Comparison of ENCODE assay signal across 24 cellular contexts in the genomic region with DNA sequence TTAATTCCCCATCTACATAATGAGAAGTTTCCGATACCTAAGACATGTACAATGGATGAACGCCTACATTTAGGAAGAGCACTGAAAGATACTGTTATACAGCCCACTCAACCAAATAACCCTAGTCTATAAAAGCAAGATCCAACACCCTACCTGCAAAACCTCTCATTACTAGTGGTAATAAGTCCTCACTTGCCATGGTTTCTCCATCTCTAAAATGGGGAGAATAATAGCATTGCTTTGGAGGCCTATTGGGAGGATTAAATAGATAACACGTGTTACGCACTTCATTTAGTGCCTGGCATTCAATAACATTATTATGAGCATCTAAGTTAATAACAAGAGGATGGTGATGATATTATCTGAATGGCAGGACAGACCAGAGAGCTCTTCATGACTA. TPM values are rescaled to one million over a fixed set of nuclear protein-coding genes. Genes with fewer than 3 reads are reported as not detected.
DNase-seq lines count a peak whose midpoint lies in the region; ATAC-seq, FAIRE-seq and TF ChIP-seq lines count a peak whose summit lies in the region.
"Had no signal": no experiment of that assay in that cellular context is flagged by ENCODE, and none has a peak within 500 bp of the region (broad histone marks: within the 10 kb centered on the region; RNA-seq: fewer than 3 reads in every experiment).

No MANE protein-coding gene starts in this region.

- H2AFZ ChIP-seq in PC-9: no peak overlapping the region

- H3K4me3 ChIP-seq in A549: peak overlapping the region; percentile 9; the same call in 1 of the 3 replicates
- H3K4me3 ChIP-seq in PC-9: no peak overlapping the region
- H3K4me3 ChIP-seq in endodermal cell (ENCODE audit: low read length): no peak overlapping the region
- no peak overlapping the region for H3K4me3 ChIP-seq in prostate gland
- H3K4me3 ChIP-seq: adrenal gland; BLaER1 treated with 17β-estradiol and CSF1 and Interleukin-3, amounts not matched to agents 10 nM and 100 nM; cardiac muscle cell; Peyer's patch; suprapubic skin had no signal

- H3K27ac Mint-ChIP-seq in endodermal cell (no peak overlapping the region), nephron (peak overlapping the region; percentile 63 to 89 (median 81))
- H3K27ac Mint-ChIP-seq: memory B cell; stimulated activated effector memory CD8-positive, alpha-beta T cell treated with anti-CD3 and anti-CD28 coated beads, Interleukin-12 subunit alpha, Interleukin-12 subunit beta, amount 100 ng/mL, for 72 hours; T-helper 1 cell treated with Interleukin-12 subunit alpha and Interleukin-12 subunit beta and Interleukin-4 antibody, amounts not matched to agents 30 μg/mL and 1 μg/mL, for 36 hours had no signal

- no TSS peak for BruUV-seq in PC-9 (replicated peaks; lab: Mats Ljungman, UMichigan)

- H3K9me3 ChIP-seq in A549 (no peaks in the 10 kb centered on the region), PC-9 (ENCODE audit: insufficient read depth, low read depth) (peaks cover 6% of the 10 kb centered on the region), endodermal cell (ENCODE audit: control insufficient read depth, low read length) (peaks cover 22% of the 10 kb centered on the region), prostate gland (no peaks in the 10 kb centered on the region)
- H3K9me3 ChIP-seq: adrenal gland; BLaER1 treated with 17β-estradiol and CSF1 and Interleukin-3, amounts not matched to agents 10 nM and 100 nM; Peyer's patch; suprapubic skin had no signal

- no peak for TF ChIP-seq CTCF in A549 (IDR thresholded peaks at IDR 0.05)
- TF ChIP-seq CTCF in PC-9 (conservative IDR thresholded peaks at IDR 0.05): no peak
- TF ChIP-seq CTCF in endodermal cell (conservative IDR thresholded peaks at IDR 0.05): no peak
- no peak for TF ChIP-seq CTCF in nephron (IDR thresholded peaks at IDR 0.05; ENCODE audit: unreplicated experiment in 3 of 3)
- TF ChIP-seq CTCF in prostate gland (IDR thresholded peaks at IDR 0.05): no peak

- TF ChIP-seq EP300 in A549 (IDR thresholded peaks at IDR 0.05): no peak

- H3K9me3 Mint-ChIP-seq in endodermal cell (peaks cover 19% of the 10 kb centered on the region), nephron (no peaks in the 10 kb centered on the region)
- H3K9me3 Mint-ChIP-seq: memory B cell; stimulated activated effector memory CD8-positive, alpha-beta T cell treated with anti-CD3 and anti-CD28 coated beads, Interleukin-12 subunit alpha, Interleukin-12 subunit beta, amount 100 ng/mL, for 72 hours; T-helper 1 cell treated with Interleukin-12 subunit alpha and Interleukin-12 subunit beta and Interleukin-4 antibody, amounts not matched to agents 30 μg/mL and 1 μg/mL, for 36 hours had no signal

- H3K4me1 Mint-ChIP-seq in endodermal cell: peaks cover 61% of the 10 kb centered on the region
- peaks cover 52% of the 10 kb centered on the region for H3K4me1 Mint-ChIP-seq in nephron
- H3K4me1 Mint-ChIP-seq: memory B cell; stimulated activated effector memory CD8-positive, alpha-beta T cell treated with anti-CD3 and anti-CD28 coated beads, Interleukin-12 subunit alpha, Interleukin-12 subunit beta, amount 100 ng/mL, for 72 hours had no signal

- no peak for TF ChIP-seq POLR2A in A549 (IDR thresholded peaks at IDR 0.05; ENCODE audit: low read length)
- no peak for TF ChIP-seq POLR2A in prostate gland (IDR thresholded peaks at IDR 0.05)
- TF ChIP-seq POLR2A in GM18505 (IDR thresholded peaks at IDR 0.05; ENCODE audit: borderline replicate concordance, extremely low read depth, insufficient read depth, insufficient read length): no peak

- H3K36me3 ChIP-seq in PC-9 (ENCODE audit: low read depth): 0 out of 2 replicates have a peak, but pooled peaks cover 7% of the 10 kb centered on the region
- peaks cover 15% of the 10 kb centered on the region for H3K36me3 ChIP-seq in endodermal cell (ENCODE audit: control insufficient read depth, insufficient read depth, low read length)
- no peaks in the 10 kb centered on the region for H3K36me3 ChIP-seq in prostate gland
- H3K36me3 ChIP-seq: adrenal gland; BLaER1 treated with 17β-estradiol and CSF1 and Interleukin-3, amounts not matched to agents 10 nM and 100 nM; cardiac muscle cell; Peyer's patch; suprapubic skin had no signal

- DNase-seq in A549 (ENCODE audit: low read depth in 1 of 2, low spot score in 1 of 2): no peak
- DNase-seq in PC-9: no peak
- no peak for DNase-seq in endodermal cell
- no peak for DNase-seq in prostate gland (ENCODE audit: low spot score)
- no peak for DNase-seq in NCI-H345 (lab: John Stamatoyannopoulos, UW)
- DNase-seq in DMS153 (lab: John Stamatoyannopoulos, UW): no peak
- DNase-seq: activated CD4-positive, alpha-beta T cell treated with anti-CD3 and anti-CD28 coated beads for 4 hours; activated naive CD4-positive, alpha-beta T cell; activated T-cell treated with anti-CD3 and anti-CD28 coated beads, Interleukin-2, amount 50 U/mL, for 48 hours; adrenal gland; cortex of kidney; NCI-H1436; NCI-H524 treated with DMSO at 0.1 percent for 48 hours; NK-92 treated with Interleukin-12 subunit alpha and Interleukin-12 subunit beta, amount 100 ng/mL, for 24 hours; nucleus accumbens; Peyer's patch had no signal

- no peak overlapping the region for H3K9ac ChIP-seq in endodermal cell (ENCODE audit: extremely low read depth, low read length, poor library complexity, severe bottlenecking)
- H3K9ac ChIP-seq: BLaER1 treated with 17β-estradiol and CSF1 and Interleukin-3, amounts not matched to agents 10 nM and 100 nM had no signal

- POLR2A ChIA-PET in A549 (lab: Yijun Ruan, JAX) (no interaction called here), PC-9 (lab: Charles Lee; ENCODE audit: unreplicated experiment) (interaction anchor here (0.6 kb wide), 1 partner anchor 21 kb away, joined by 5 read pairs; no protein-coding TSS in a partner anchor)

- no peak for ATAC-seq in A549
- ATAC-seq in GM18505 (IDR thresholded peaks at IDR 0.05; ENCODE audit: unreplicated experiment): no peak
- ATAC-seq: stimulated activated effector memory CD8-positive, alpha-beta T cell treated with anti-CD3 and anti-CD28 coated beads, Interleukin-12 subunit alpha, Interleukin-12 subunit beta, amount 100 ng/mL, for 72 hours had no signal

- H3K9me2 ChIP-seq in PC-9 (ENCODE audit: insufficient read depth): no peaks in the 10 kb centered on the region

- H3K4me2 ChIP-seq in A549 (peak overlapping the region; percentile 87), PC-9 (peak overlapping the region; percentile 59)
- H3K4me2 ChIP-seq: BLaER1 treated with 17β-estradiol and CSF1 and Interleukin-3, amounts not matched to agents 10 nM and 100 nM had no signal

- H4K20me1 ChIP-seq in PC-9 (ENCODE audit: insufficient read depth): no peaks in the 10 kb centered on the region
- H4K20me1 ChIP-seq: BLaER1 treated with 17β-estradiol and CSF1 and Interleukin-3, amounts not matched to agents 10 nM and 100 nM had no signal

- 53% methylated on average over 4 of the region's 4 CpGs for WGBS in A549 (ENCODE audit: missing lambda C conversion rate)
- WGBS in endodermal cell (ENCODE audit: insufficient coverage in 1 of 2, insufficient read length in 1 of 2), 2 experiments: 97 to 100% methylated on average over 1 to 4 of the region's 4 CpGs
- WGBS in prostate gland: 89% methylated on average over 4 of the region's 4 CpGs

- CTCF ChIA-PET in A549 (lab: Yijun Ruan, JAX): interaction anchor here (1.1 to 1.8 kb wide), 4 partner anchors 20 to 272 kb away, joined by 3 to 6 read pairs (median 4); no protein-coding TSS in a partner anchor
- CTCF ChIA-PET in PC-9 (lab: Charles Lee): no interaction called here

- no peak for TF ChIP-seq RAD21 in A549 (conservative IDR thresholded peaks at IDR 0.05 in 1 of 2, IDR thresholded peaks at IDR 0.05 in 1 of 2)

- H3K27ac ChIP-seq in A549 (peak overlapping the region; percentile 78 to 81), PC-9 (peak overlapping the region; percentile 55), endodermal cell (ENCODE audit: low read depth, low read length) (no peak overlapping the region), prostate gland (no peak overlapping the region)
- H3K27ac ChIP-seq: adrenal gland; BLaER1 treated with 17β-estradiol and CSF1 and Interleukin-3, amounts not matched to agents 10 nM and 100 nM; cardiac muscle cell; Peyer's patch; suprapubic skin had no signal

- H3K4me3 Mint-ChIP-seq in endodermal cell (peak overlapping the region; percentile 18), nephron (no peak overlapping the region)
- H3K4me3 Mint-ChIP-seq: memory B cell; stimulated activated effector memory CD8-positive, alpha-beta T cell treated with anti-CD3 and anti-CD28 coated beads, Interleukin-12 subunit alpha, Interleukin-12 subunit beta, amount 100 ng/mL, for 72 hours; T-helper 1 cell treated with Interleukin-12 subunit alpha and Interleukin-12 subunit beta and Interleukin-4 antibody, amounts not matched to agents 30 μg/mL and 1 μg/mL, for 36 hours had no signal

- H3K4me1 ChIP-seq in A549 (peaks cover 100% of the 10 kb centered on the region), PC-9 (replicated peaks; ENCODE audit: insufficient read depth) (peaks cover 60% of the 10 kb centered on the region), endodermal cell (ENCODE audit: control insufficient read depth, insufficient read depth, low read length) (peaks cover 26% of the 10 kb centered on the region), prostate gland (replicated peaks) (no peaks in the 10 kb centered on the region)

- H3K27me3 ChIP-seq in PC-9 (ENCODE audit: insufficient read depth, low read depth) (no peaks in the 10 kb centered on the region), endodermal cell (ENCODE audit: control insufficient read depth, insufficient read depth, low read length, poor library complexity, severe bottlenecking) (no peaks in the 10 kb centered on the region), prostate gland (replicated peaks; ENCODE audit: insufficient read depth) (no peaks in the 10 kb centered on the region)
- H3K27me3 ChIP-seq: adrenal gland; BLaER1 treated with 17β-estradiol and CSF1 and Interleukin-3, amounts not matched to agents 10 nM and 100 nM; cardiac muscle cell; Peyer's patch; suprapubic skin had no signal

- no peak for FAIRE-seq in A549 (lab: Jason Lieb, UNC)

- no peaks in the 10 kb centered on the region for H3K27me3 Mint-ChIP-seq in endodermal cell (ENCODE audit: insufficient read depth)
- no peaks in the 10 kb centered on the region for H3K27me3 Mint-ChIP-seq in nephron (ENCODE audit: low read depth)
- H3K27me3 Mint-ChIP-seq: memory B cell had no signal

- peaks cover 98% of the 10 kb centered on the region for H3K79me2 ChIP-seq in PC-9 (ENCODE audit: low read depth)

- intact Hi-C loops in PC-9 (cut with micrococcal nuclease; ENCODE audit: unreplicated experiment) (loop anchor here (1.0 kb wide), 2 partner anchors 8 to 9 kb away; no protein-coding TSS in a partner anchor), prostate gland (cut with DNase I) (no loop called here)

- H3F3A ChIP-seq in PC-9 (ENCODE audit: insufficient read depth, low read depth): peaks cover 32% of the 10 kb centered on the region; the same call in 1 of the 2 replicates

- H3K36me3 Mint-ChIP-seq in endodermal cell (ENCODE audit: low read depth) (peaks cover 26% of the 10 kb centered on the region), nephron (ENCODE audit: low read depth) (peaks cover 6% of the 10 kb centered on the region)
- H3K36me3 Mint-ChIP-seq: stimulated activated effector memory CD8-positive, alpha-beta T cell treated with anti-CD3 and anti-CD28 coated beads, Interleukin-12 subunit alpha, Interleukin-12 subunit beta, amount 100 ng/mL, for 72 hours had no signal

RNA-seq across cellular contexts. Expression of a gene that starts 16.9 kb away (rescaled TPM):
- 130 and 145 TPM in 2 replicates for polyA plus RNA-seq in A549 (2011; rRNA removed)
- polyA plus RNA-seq in A549 (2012; cell fraction: cytosol; rRNA removed): 24.3 and 35.8 TPM in 2 replicates
- 30.6 and 51.3 TPM in 2 replicates for polyA plus RNA-seq in A549 (2012; cell fraction: nucleus; rRNA removed)
- polyA plus RNA-seq in A549 (2017; fragmentation: RNase III; extraction: RNeasy Plus Mini Kit Qiagen cat#74134 plus additional on column Dnase treatment): 40.9 to 43.5 TPM (median 41.2 TPM) in 3 replicates
- 241 and 257 TPM in 2 replicates for polyA minus RNA-seq in A549 (2011; rRNA and poly(A)+ RNA removed)
- 33.4 and 37.4 TPM in 2 replicates for total RNA-seq in PC-9 (2021)
- total RNA-seq in endodermal cell: 10 to 100 TPM; 73.7 to 75.6 TPM
- 58.3 TPM for polyA plus RNA-seq in endodermal cell (2013, experiment 1 of 2)
- 53.9 TPM for polyA plus RNA-seq in endodermal cell (2013, experiment 2 of 2)
- total RNA-seq in prostate gland: 10 to 100 TPM; 49.2 to 97.2 TPM

RNA-seq across cellular contexts. Expression of a gene that starts 50.9 kb away (rescaled TPM):
- polyA plus RNA-seq in A549 (2011; rRNA removed) (21.2 and 31.0 TPM in 2 replicates), A549 (2017; fragmentation: RNase III; extraction: RNeasy Plus Mini Kit Qiagen cat#74134 plus additional on column Dnase treatment) (9.0 to 10.1 TPM (median 9.7 TPM) in 3 replicates)
- polyA plus RNA-seq in A549 (2012; cell fraction: cytosol; rRNA removed): 5.5 and 6.2 TPM in 2 replicates
- 2.4 and 6.2 TPM in 2 replicates for polyA plus RNA-seq in A549 (2012; cell fraction: nucleus; rRNA removed)
- polyA minus RNA-seq in A549 (2011; rRNA and poly(A)+ RNA removed): 10.5 and 11.6 TPM in 2 replicates
- total RNA-seq in PC-9 (2021) (21.2 and 30.6 TPM in 2 replicates), endodermal cell (10 to 100 TPM; 28.3 to 39.6 TPM), prostate gland (10 to 100 TPM; 30.0 to 48.7 TPM)
- 18.2 TPM for polyA plus RNA-seq in endodermal cell (2013, experiment 1 of 2)
- 18.9 TPM for polyA plus RNA-seq in endodermal cell (2013, experiment 2 of 2)

Comparison
In these comparisons a context has a peak if more than half of its experiments do, and no peak if none do; other contexts are left out.
1. H3K27ac ChIP-seq: peak in A549 (2 of 2) and PC-9 (single experiment); none in endodermal cell (single experiment) and prostate gland (0 of 2).